Comparison of ENCODE assay signal across 10 cellular contexts in genomic region chr3:32403663-32404062, GRCh38. TPM values are rescaled to one million over a fixed set of nuclear protein-coding genes. Genes with fewer than 3 reads are reported as not detected.
DNase-seq lines count a peak whose midpoint lies in the region; ATAC-seq, FAIRE-seq and TF ChIP-seq lines count a peak whose summit lies in the region.
"Had no signal": no experiment of that assay in that cellular context is flagged by ENCODE, and none has a peak within 500 bp of the region (broad histone marks: within the 10 kb centered on the region; RNA-seq: fewer than 3 reads in every experiment).

No MANE protein-coding gene starts in this region.

- H3K36me3 ChIP-seq in bronchial epithelial cell (ENCODE audit: control insufficient read depth, insufficient read depth, low read length): no peaks in the 10 kb centered on the region
- H3K36me3 ChIP-seq: gastrocnemius medialis had no signal

- peak; percentile 3 for DNase-seq in natural killer cell treated with Interleukin-12 subunit alpha and Interleukin-12 subunit beta and Interleukin-15 and Interleukin-18, amount 100 ng/mL, for 72 hours (ENCODE audit: low spot score)
- DNase-seq in natural killer cell (no peak), NCI-H2196 (lab: John Stamatoyannopoulos, UW; ENCODE audit: unreplicated experiment) (peak; percentile 43), bronchial epithelial cell (ENCODE audit: low read depth) (peak; percentile 81), anterior cingulate cortex (lab: John Stamatoyannopoulos, UW) (no peak), right cardiac atrium (no peak), AML-193 (lab: John Stamatoyannopoulos, UW) (no peak), GOT3 (lab: John Stamatoyannopoulos, UW) (no peak)
- DNase-seq: gastrocnemius medialis, left ventricle myocardium superior had no signal

- FAIRE-seq in bronchial epithelial cell (lab: Jason Lieb, UNC): no peak

- 78% methylated on average over 3 of the region's 3 CpGs for WGBS in right cardiac atrium

- H3K9me3 ChIP-seq in right cardiac atrium (ENCODE audit: control insufficient read depth, low read length): no peaks in the 10 kb centered on the region
- H3K9me3 ChIP-seq: gastrocnemius medialis had no signal

- H3K27ac Mint-ChIP-seq in natural killer cell treated with Interleukin-12 subunit alpha and Interleukin-12 subunit beta and Interleukin-15 and Interleukin-18, amount 100 ng/mL, for 72 hours: peak overlapping the region in 1 of 2 donors; percentile 96
- peak overlapping the region in 1 of 2 donors; percentile 89 for H3K27ac Mint-ChIP-seq in natural killer cell

- no peaks in the 10 kb centered on the region for H3K36me3 Mint-ChIP-seq in natural killer cell treated with Interleukin-12 subunit alpha and Interleukin-12 subunit beta and Interleukin-15 and Interleukin-18, amount 100 ng/mL, for 72 hours
- H3K36me3 Mint-ChIP-seq in natural killer cell: no peaks in the 10 kb centered on the region

- H3K4me3 ChIP-seq in bronchial epithelial cell (ENCODE audit: low read depth, low read length) (no peak overlapping the region), right cardiac atrium (ENCODE audit: low read length) (no peak overlapping the region)
- H3K4me3 ChIP-seq: gastrocnemius medialis had no signal

- peaks cover 26 to 29% of the 10 kb centered on the region in 2 donors for H3K4me1 Mint-ChIP-seq in natural killer cell treated with Interleukin-12 subunit alpha and Interleukin-12 subunit beta and Interleukin-15 and Interleukin-18, amount 100 ng/mL, for 72 hours (ENCODE audit: low read depth in 2 of 2)
- peaks cover 23 to 33% of the 10 kb centered on the region in 2 donors for H3K4me1 Mint-ChIP-seq in natural killer cell

- no peak for ATAC-seq in natural killer cell treated with Interleukin-12 subunit alpha and Interleukin-12 subunit beta and Interleukin-15 and Interleukin-18, amount 100 ng/mL, for 72 hours
- ATAC-seq in natural killer cell (no peak), right cardiac atrium (no peak)
- ATAC-seq: gastrocnemius medialis, left ventricle myocardium superior had no signal

- no peak overlapping the region for H3K27ac ChIP-seq in right cardiac atrium (ENCODE audit: low read length)

- intact Hi-C loops in natural killer cell (cut with micrococcal nuclease) (no loop called here), right cardiac atrium (cut with DNase I) (no loop called here)

- H3K27me3 Mint-ChIP-seq in natural killer cell treated with Interleukin-12 subunit alpha and Interleukin-12 subunit beta and Interleukin-15 and Interleukin-18, amount 100 ng/mL, for 72 hours: no peaks in the 10 kb centered on the region
- H3K27me3 Mint-ChIP-seq in natural killer cell (ENCODE audit: low read depth in 2 of 2): no peaks in the 10 kb centered on the region

- no peaks in the 10 kb centered on the region for H3K9me3 Mint-ChIP-seq in natural killer cell treated with Interleukin-12 subunit alpha and Interleukin-12 subunit beta and Interleukin-15 and Interleukin-18, amount 100 ng/mL, for 72 hours
- no peaks in the 10 kb centered on the region for H3K9me3 Mint-ChIP-seq in natural killer cell

- no peaks in the 10 kb centered on the region for H3K4me1 ChIP-seq in right cardiac atrium (ENCODE audit: control insufficient read depth, insufficient read depth, low read length)

- no peak overlapping the region for H3K4me3 Mint-ChIP-seq in natural killer cell treated with Interleukin-12 subunit alpha and Interleukin-12 subunit beta and Interleukin-15 and Interleukin-18, amount 100 ng/mL, for 72 hours
- no peak overlapping the region for H3K4me3 Mint-ChIP-seq in natural killer cell

- TF ChIP-seq CTCF in natural killer cell (IDR thresholded peaks at IDR 0.05): no peak
- TF ChIP-seq CTCF in bronchial epithelial cell (IDR thresholded peaks at IDR 0.05; ENCODE audit: insufficient read depth, low read length, severe bottlenecking): no peak

- H3K27me3 ChIP-seq in bronchial epithelial cell (ENCODE audit: control insufficient read depth, insufficient read depth, low read length) (no peaks in the 10 kb centered on the region), right cardiac atrium (ENCODE audit: control insufficient read depth, insufficient read depth) (no peaks in the 10 kb centered on the region)
- H3K27me3 ChIP-seq: gastrocnemius medialis had no signal

RNA-seq across cellular contexts. Expression of gene CMTM7, which starts 12.0 kb away (rescaled TPM):
- total RNA-seq in natural killer cell treated with Interleukin-12 subunit alpha and Interleukin-12 subunit beta and Interleukin-15 and Interleukin-18, amount 100 ng/mL, for 72 hours: 10 to 100 TPM; 17.5 to 34.5 TPM
- total RNA-seq in natural killer cell (10 to 100 TPM in 2 of 3 donors, 1 to 10 TPM in 1; 4.1 to 16.7 (median 12.8) TPM), bronchial epithelial cell (3.1 and 5.8 TPM in 2 replicates), right cardiac atrium (1 to 10 TPM; 5.7 to 8.4 (median 6.7) TPM)
- polyA plus RNA-seq in right cardiac atrium: 4.8 TPM

Comparison
In these comparisons a context has a peak if more than half of its experiments do, and no peak if none do; other contexts are left out.
1. DNase-seq: peak in natural killer cell treated with Interleukin-12 subunit alpha and Interleukin-12 subunit beta and Interleukin-15 and Interleukin-18, amount 100 ng/mL, for 72 hours (single experiment), NCI-H2196 (single experiment) and bronchial epithelial cell (single experiment); none in natural killer cell (single experiment), anterior cingulate cortex (0 of 58), right cardiac atrium (0 of 3), AML-193 (0 of 2) and GOT3 (single experiment).